ENCODE assay signal across 10 cellular contexts in the genomic region with DNA sequence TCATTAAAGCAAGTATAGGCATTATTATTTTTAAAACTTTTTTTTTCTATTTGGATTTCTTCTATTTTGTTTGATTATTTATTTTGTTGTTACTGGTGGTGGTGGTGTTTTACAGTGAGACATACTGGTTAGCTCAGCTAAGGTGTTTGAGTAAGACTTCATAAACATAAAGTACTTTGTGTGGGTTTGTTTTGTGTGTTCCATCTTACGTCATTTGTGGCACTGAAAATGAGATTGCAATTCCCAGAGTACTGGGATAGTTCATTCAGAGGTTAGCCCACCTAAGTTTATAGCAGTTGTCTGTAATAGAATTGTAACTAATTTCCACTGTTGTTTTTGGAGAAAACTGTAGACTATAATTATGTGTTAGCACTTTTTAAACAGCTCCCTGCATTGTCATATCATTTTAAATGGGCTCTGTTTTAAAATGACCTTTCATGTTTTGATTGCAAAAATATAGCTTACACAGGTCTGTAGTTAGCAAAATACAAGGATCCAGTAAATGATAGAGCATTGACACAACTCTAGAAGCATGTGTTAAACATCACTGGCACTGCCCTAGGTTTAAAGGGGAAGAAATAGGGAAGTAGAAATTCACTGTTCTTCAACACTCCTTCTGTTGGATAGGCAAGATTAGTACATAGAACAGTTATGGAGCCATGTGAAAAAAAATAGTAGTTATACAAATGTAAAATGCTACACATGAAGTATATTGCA.
DNase-seq lines count a peak whose midpoint lies in the region; ATAC-seq and TF ChIP-seq lines count a peak whose summit lies in the region.
"Had no signal": no experiment of that assay in that cellular context is flagged by ENCODE, and none has a peak within 500 bp of the region (broad histone marks: within the 10 kb centered on the region; RNA-seq: fewer than 3 reads in every experiment).

No MANE protein-coding gene starts in this region.

- no peak overlapping the region for H3K9ac ChIP-seq in mucosa of rectum (ENCODE audit: low read depth in 1 of 2, low read length in 2 of 2)

- H3K4me1 ChIP-seq in mucosa of rectum (ENCODE audit: control insufficient read depth in 2 of 2, insufficient read depth in 2 of 2, low read length in 2 of 2) (peaks cover 7 to 19% of the 10 kb centered on the region in 2 donors), aorta (ENCODE audit: control insufficient read depth in 1 of 2, insufficient read depth in 2 of 2, low read length in 2 of 2) (peaks cover 5 to 10% of the 10 kb centered on the region in 2 donors)

- no peaks in the 10 kb centered on the region for H3K9me3 Mint-ChIP-seq in activated CD4-positive, alpha-beta memory T cell treated with anti-CD3 and anti-CD28 coated beads, Interleukin-2, amount 10 ng/mL, durations not matched to agents 7 days and 5 days

- TF ChIP-seq CTCF in dorsolateral prefrontal cortex (IDR thresholded peaks at IDR 0.05 in 54 of 56, conservative IDR thresholded peaks at IDR 0.05 in 2 of 56; ENCODE audit: low read depth in 1 of 56, partially characterized antibody in 56 of 56) = no peak

- H3K4me1 Mint-ChIP-seq in activated CD4-positive, alpha-beta memory T cell treated with anti-CD3 and anti-CD28 coated beads, Interleukin-2, amount 10 ng/mL, durations not matched to agents 7 days and 5 days = peaks cover 19% of the 10 kb centered on the region

- intact Hi-C loops in dorsolateral prefrontal cortex (cut with DNase I) (no loop called here), aorta (cut with DNase I) (no loop called here)

- H3K27me3 ChIP-seq in dorsolateral prefrontal cortex = no peaks in the 10 kb centered on the region
- no peaks in the 10 kb centered on the region for H3K27me3 ChIP-seq in mucosa of rectum (ENCODE audit: control insufficient read depth in 2 of 2, insufficient read depth in 2 of 2, low read length in 2 of 2)
- no peaks in the 10 kb centered on the region for H3K27me3 ChIP-seq in aorta (ENCODE audit: control insufficient read depth in 1 of 2, insufficient read depth in 2 of 2, low read length in 1 of 2)

- CTCF ChIA-PET in activated CD4-positive, alpha-beta memory T cell treated with anti-CD3 and anti-CD28 coated beads, Interleukin-2, amount 10 ng/mL, durations not matched to agents 7 days and 5 days (lab: Charles Lee) = no interaction called here

- no peaks in the 10 kb centered on the region for H3K36me3 ChIP-seq in mucosa of rectum (ENCODE audit: control insufficient read depth in 2 of 2, insufficient read depth in 2 of 2, low read length in 2 of 2)
- no peaks in the 10 kb centered on the region for H3K36me3 ChIP-seq in aorta (ENCODE audit: control insufficient read depth in 1 of 2, insufficient read depth in 2 of 2, low read length in 1 of 2)

- DNase-seq in SIG-M5 treated with dmso at 0.1 percent for 504 hours (lab: John Stamatoyannopoulos, UW; ENCODE audit: unreplicated experiment) = peak; percentile 52
- DNase-seq in SIG-M5 (lab: John Stamatoyannopoulos, UW) = no peak
- DNase-seq in dorsolateral prefrontal cortex = no peak
- no peak for DNase-seq in aorta
- no peak for DNase-seq in COLO668 (lab: John Stamatoyannopoulos, UW; ENCODE audit: unreplicated experiment)
- DNase-seq in activated CD4-positive, alpha-beta memory T cell treated with anti-CD3 and anti-CD28 coated beads, Interleukin-2, amount 10 ng/mL, durations not matched to agents 7 days and 5 days = no peak
- DNase-seq: GDM1 had no signal

- H3K36me3 Mint-ChIP-seq in activated CD4-positive, alpha-beta memory T cell treated with anti-CD3 and anti-CD28 coated beads, Interleukin-2, amount 10 ng/mL, durations not matched to agents 7 days and 5 days (ENCODE audit: low read depth) = no peaks in the 10 kb centered on the region

- no peak overlapping the region for H3K27ac Mint-ChIP-seq in activated CD4-positive, alpha-beta memory T cell treated with anti-CD3 and anti-CD28 coated beads, Interleukin-2, amount 10 ng/mL, durations not matched to agents 7 days and 5 days

- H3K9me3 ChIP-seq in mucosa of rectum (ENCODE audit: control insufficient read depth in 2 of 2, low read length in 2 of 2) (no peaks in the 10 kb centered on the region), aorta (ENCODE audit: control insufficient read depth, low read length) (no peaks in the 10 kb centered on the region)

- H3K4me3 ChIP-seq in dorsolateral prefrontal cortex (peak overlapping the region in 18 of 59 donors; percentile 6 to 53 (median 39)), mucosa of rectum (ENCODE audit: low read length in 2 of 2) (peak overlapping the region; percentile 25 to 51), aorta (ENCODE audit: low read length in 2 of 2) (no peak overlapping the region)

- H3K4me3 Mint-ChIP-seq in activated CD4-positive, alpha-beta memory T cell treated with anti-CD3 and anti-CD28 coated beads, Interleukin-2, amount 10 ng/mL, durations not matched to agents 7 days and 5 days = no peak overlapping the region

- peak overlapping the region in 54 of 59 donors; percentile 6 to 86 (median 66) for H3K27ac ChIP-seq in dorsolateral prefrontal cortex
- H3K27ac ChIP-seq in mucosa of rectum (ENCODE audit: low read depth in 2 of 2, low read length in 2 of 2) = peak overlapping the region; percentile 32 to 43
- H3K27ac ChIP-seq in aorta (ENCODE audit: low read depth in 1 of 2, low read length in 2 of 2) = no peak overlapping the region
- H3K27ac ChIP-seq: 22Rv1 had no signal

- 47 to 48% methylated on average over 1 of the region's 1 CpG for WGBS in aorta, 2 donors

- POLR2A ChIA-PET in activated CD4-positive, alpha-beta memory T cell treated with anti-CD3 and anti-CD28 coated beads, Interleukin-2, amount 10 ng/mL, durations not matched to agents 7 days and 5 days (lab: Charles Lee) = no interaction called here

- H3K27me3 Mint-ChIP-seq in activated CD4-positive, alpha-beta memory T cell treated with anti-CD3 and anti-CD28 coated beads, Interleukin-2, amount 10 ng/mL, durations not matched to agents 7 days and 5 days = no peaks in the 10 kb centered on the region

- ATAC-seq in aorta (ENCODE audit: low FRiP score) (peak; percentile 16), HG03469 (IDR thresholded peaks at IDR 0.05; ENCODE audit: unreplicated experiment) (no peak)

Comparison
In these comparisons a context has a peak if more than half of its experiments do, and no peak if none do; other contexts are left out.
1. H3K27ac ChIP-seq: peak in dorsolateral prefrontal cortex (54 of 59) and mucosa of rectum (2 of 2); none in aorta (0 of 2).
2. H3K4me3 ChIP-seq: peak in mucosa of rectum (2 of 2); none in aorta (0 of 2).